In genomic region chr18:70295633-70296188, GRCh38 we compare ENCODE assay signal across 2 cellular contexts.
TF ChIP-seq lines count a peak whose summit lies in the region.

No MANE protein-coding gene starts in this region.

TF ChIP-seq in A549, 52 proteins besides CTCF, POLR2A, EP300 and RAD21 (continued from another document):
- no peak for TF ChIP-seq HMGXB4 (CRISPR knock-in tag; IDR thresholded peaks at IDR 0.05; ENCODE audit: borderline replicate concordance)
- TF ChIP-seq RNF2 (IDR thresholded peaks at IDR 0.05; ENCODE audit: borderline replicate concordance, low read depth): no peak
TF ChIP-seq in A549: peak in this region for 1.

TF ChIP-seq in HCT116, 20 proteins besides CTCF, POLR2A, EP300 and RAD21 (continued from another document):
- TF ChIP-seq REST (IDR thresholded peaks at IDR 0.05; ENCODE audit: low read depth) (no peak), SRF (IDR thresholded peaks at IDR 0.05; ENCODE audit: low read depth) (no peak), CEBPB (IDR thresholded peaks at IDR 0.05; ENCODE audit: low read depth) (no peak), EGR1 (IDR thresholded peaks at IDR 0.05; ENCODE audit: low read depth) (no peak), ATF3 (IDR thresholded peaks at IDR 0.05) (no peak), FOSL1 (IDR thresholded peaks at IDR 0.05; ENCODE audit: low read depth) (no peak)
